In genomic region chr2:239815638-239816035, GRCh38 we compare ENCODE assay signal across 23 cellular contexts.
DNase-seq lines count a peak whose midpoint lies in the region; ATAC-seq, FAIRE-seq and TF ChIP-seq lines count a peak whose summit lies in the region.
"Had no signal": no experiment of that assay in that cellular context is flagged by ENCODE, and none has a peak within 500 bp of the region (broad histone marks: within the 10 kb centered on the region; RNA-seq: fewer than 3 reads in every experiment).

No MANE protein-coding gene starts in this region.

- no peak overlapping the region for H3K18ac ChIP-seq in mesenchymal stem cell (ENCODE audit: low read depth in 1 of 2, low read length in 2 of 2)

- no peak overlapping the region for H2BK15ac ChIP-seq in mesenchymal stem cell (ENCODE audit: low read depth, poor library complexity, severe bottlenecking)

- H2BK5ac ChIP-seq in mesenchymal stem cell (ENCODE audit: low read depth, low read length, poor library complexity, severe bottlenecking): no peak overlapping the region

- no peak overlapping the region for H2AK5ac ChIP-seq in mesenchymal stem cell (ENCODE audit: low read length, severe bottlenecking)

- H3K4me1 ChIP-seq in left ventricle myocardium inferior (peaks cover 10% of the 10 kb centered on the region), Panc1 (ENCODE audit: control insufficient read depth, insufficient read depth, low read length) (peaks cover 13% of the 10 kb centered on the region), mesenchymal stem cell (ENCODE audit: control insufficient read depth, insufficient read depth, low read depth, low read length) (no peaks in the 10 kb centered on the region), SJCRH30 (no peaks in the 10 kb centered on the region)
- H3K4me1 ChIP-seq: SJSA1 had no signal

- peak; percentile 53 for FAIRE-seq in urothelium cell line (lab: Jason Lieb, UNC)
- FAIRE-seq: G401.6, H54 had no signal

- intact Hi-C loops in cardiac septum (cut with DNase I): no loop called here
- intact Hi-C loops in left ventricle myocardium inferior (cut with micrococcal nuclease): no loop called here
- intact Hi-C loops in Panc1 (cut with micrococcal nuclease; ENCODE audit: unreplicated experiment): no loop called here

- CTCF ChIA-PET in Panc1 (lab: Charles Lee): no interaction called here

- no peak overlapping the region for H3K4me2 ChIP-seq in mesenchymal stem cell (ENCODE audit: low read length, poor library complexity, severe bottlenecking)

- BruUV-seq in Panc1 (replicated peaks; lab: Mats Ljungman, UMichigan): no TSS peak

- POLR2A ChIA-PET in Panc1 (lab: Charles Lee): no interaction called here

- H3K9ac ChIP-seq in mesenchymal stem cell (ENCODE audit: low read length): peak overlapping the region; percentile 77

- H2BK12ac ChIP-seq in mesenchymal stem cell (ENCODE audit: low read length in 2 of 2): no peak overlapping the region

- H3K4me3 ChIP-seq in left ventricle myocardium inferior (no peak overlapping the region), Panc1 (ENCODE audit: low read depth in 2 of 2, low read length in 2 of 2) (peak overlapping the region; percentile 12 to 37; a peak in 3 of 4 replicates), mesenchymal stem cell (ENCODE audit: insufficient read depth in 1 of 2, low read depth in 1 of 2, low read length in 2 of 2) (no peak overlapping the region), SJCRH30 (no peak overlapping the region)
- H3K4me3 ChIP-seq: MG63, SJSA1 had no signal

- H3K23ac ChIP-seq in mesenchymal stem cell (ENCODE audit: low read length in 2 of 2): no peak overlapping the region

- WGBS in mesenchymal stem cell: 59% methylated on average over 11 of the region's 11 CpGs

- no peaks in the 10 kb centered on the region for H3K36me3 ChIP-seq in left ventricle myocardium inferior
- H3K36me3 ChIP-seq in Panc1 (ENCODE audit: control insufficient read depth, insufficient read depth, low read length): no peaks in the 10 kb centered on the region
- H3K36me3 ChIP-seq in mesenchymal stem cell (ENCODE audit: control insufficient read depth in 1 of 2, insufficient read depth in 2 of 2, low read depth in 1 of 2, low read length in 2 of 2): no peaks in the 10 kb centered on the region
- no peaks in the 10 kb centered on the region for H3K36me3 ChIP-seq in SJCRH30
- H3K36me3 ChIP-seq: brain microvascular endothelial cell, MG63, SJSA1 had no signal

- no peak overlapping the region for H4K91ac ChIP-seq in mesenchymal stem cell (ENCODE audit: low read length)

- H3K27ac ChIP-seq in left ventricle myocardium inferior (replicated peaks) (no peak overlapping the region), Panc1 (ENCODE audit: low read length) (no peak overlapping the region), mesenchymal stem cell (ENCODE audit: low read length, poor library complexity, severe bottlenecking) (no peak overlapping the region), SJCRH30 (no peak overlapping the region)
- H3K27ac ChIP-seq: brain microvascular endothelial cell, SJSA1 had no signal

- no peak overlapping the region for H2AFZ ChIP-seq in mesenchymal stem cell (ENCODE audit: low read depth, low read length)

- H3K27me3 ChIP-seq in left ventricle myocardium inferior (ENCODE audit: low read depth) (peaks cover 85% of the 10 kb centered on the region), Panc1 (ENCODE audit: control insufficient read depth, insufficient read depth, low read length) (no peaks in the 10 kb centered on the region), mesenchymal stem cell (ENCODE audit: control insufficient read depth in 1 of 2, insufficient read depth in 1 of 2, low read length in 2 of 2) (peaks cover 0 to 61% of the 10 kb centered on the region in 2 experiments), SJCRH30 (peaks cover 9% of the 10 kb centered on the region; the same call in 1 of the 2 replicates)
- H3K27me3 ChIP-seq: brain microvascular endothelial cell, MG63, SJSA1 had no signal

- H3K9me3 ChIP-seq in left ventricle myocardium inferior (replicated peaks) (no peaks in the 10 kb centered on the region), Panc1 (ENCODE audit: control insufficient read depth, insufficient read depth, low read depth, low read length) (no peaks in the 10 kb centered on the region), mesenchymal stem cell (ENCODE audit: control insufficient read depth, low read length) (no peaks in the 10 kb centered on the region), SJCRH30 (replicated peaks) (no peaks in the 10 kb centered on the region)
- H3K9me3 ChIP-seq: MG63, SJSA1 had no signal

- H2BK120ac ChIP-seq in mesenchymal stem cell (ENCODE audit: low read depth, low read length): no peak overlapping the region

- no peak overlapping the region for H3K4ac ChIP-seq in mesenchymal stem cell (ENCODE audit: low read depth in 1 of 2, low read length in 2 of 2)

- no peaks in the 10 kb centered on the region for H3K79me1 ChIP-seq in mesenchymal stem cell (replicated peaks; ENCODE audit: low read length, poor library complexity, severe bottlenecking)

- no peak overlapping the region for H3K14ac ChIP-seq in mesenchymal stem cell (ENCODE audit: low read length in 2 of 2)

- H4K8ac ChIP-seq in mesenchymal stem cell (ENCODE audit: low read length): no peak overlapping the region

- in situ Hi-C loops in Panc1 (cut with HindIII; ENCODE audit: low pct_unique_long_range_greater_than_20kb, low sequenced_read_pairs): no loop called here

- TF ChIP-seq CTCF in left ventricle myocardium inferior (IDR thresholded peaks at IDR 0.05; ENCODE audit: borderline replicate concordance) (no peak), Panc1 (IDR thresholded peaks at IDR 0.05) (no peak)

- ATAC-seq in Panc1: 0 out of 2 replicates have a peak, but pooled peaks have one; percentile 40

- peak; percentile 69 for DNase-seq in cardiac septum (ENCODE audit: low spot score)
- DNase-seq in left ventricle myocardium inferior: no peak
- no peak for DNase-seq in Panc1 (ENCODE audit: low read depth, low spot score)
- DNase-seq in mesenchymal stem cell: no peak
- DNase-seq in urothelium cell line (ENCODE audit: low spot score): no peak
- no peak for DNase-seq in activated CD4-positive, alpha-beta T cell treated with anti-CD3 and anti-CD28 coated beads for 4 hours
- no peak for DNase-seq in MV-4-11 (lab: John Stamatoyannopoulos, UW)
- DNase-seq in SJCRH30: no peak
- DNase-seq: activated CD4-positive, alpha-beta T cell treated with anti-CD3 and anti-CD28 coated beads, Interleukin-2, amount 50 U/mL, for 48 hours; activated gamma-delta T cell; brain microvascular endothelial cell; effector CD8-positive, alpha-beta T cell; kidney glomerular epithelial cell; mammary epithelial cell; MG63; NCI-H146; NCI-H2171 treated with DMSO at 0.1 percent for 48 hours; NCI-H82; occipital lobe; stimulated activated CD4-positive, alpha-beta T cell treated with anti-CD3 and anti-CD28 coated beads, Interleukin-12 subunit alpha, Interleukin-12 subunit beta, amount 100 ng/mL, for 4 hours had no signal

Comparison
In these comparisons a context has a peak if more than half of its experiments do, and no peak if none do; other contexts are left out.
1. H3K4me3 ChIP-seq: peak in Panc1 (2 of 2); none in left ventricle myocardium inferior (single experiment), mesenchymal stem cell (0 of 2) and SJCRH30 (single experiment).